Comparison of ENCODE assay signal across 8 cellular contexts in the genomic region with DNA sequence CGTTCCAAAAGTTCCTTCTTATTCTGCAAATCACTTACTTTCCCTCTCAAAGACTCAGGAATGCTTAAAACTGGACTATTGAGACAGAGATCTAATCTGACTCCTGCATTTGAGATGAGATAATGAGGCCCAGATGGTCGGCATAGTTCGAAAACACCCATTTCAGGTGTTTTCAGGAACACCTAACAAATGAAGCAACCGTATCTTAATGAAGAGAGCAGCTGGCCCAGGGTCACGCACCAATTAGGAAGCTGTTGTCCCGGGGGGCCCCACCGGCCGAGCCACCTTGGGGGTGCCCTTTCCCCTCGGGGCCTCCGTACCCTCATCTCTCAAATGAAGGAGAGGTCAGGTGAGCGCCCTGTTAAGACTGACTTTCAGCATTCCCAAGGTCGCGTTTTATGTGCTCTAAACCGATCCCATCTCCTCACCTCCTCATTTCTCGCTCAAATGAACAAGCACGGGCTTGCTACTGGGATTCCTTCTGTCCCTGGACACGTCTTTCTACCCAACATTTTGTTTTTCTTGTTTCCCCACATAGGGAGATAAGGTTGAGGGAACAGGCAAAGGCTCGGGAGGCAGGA. TPM values are rescaled to one million over a fixed set of nuclear protein-coding genes. Genes with fewer than 3 reads are reported as not detected.
DNase-seq lines count a peak whose midpoint lies in the region; ATAC-seq and TF ChIP-seq lines count a peak whose summit lies in the region.

No MANE protein-coding gene starts in this region.

- in situ Hi-C loops in astrocyte of the cerebellum (cut with HindIII; ENCODE audit: low sequenced_read_pairs), result no loop called here

- H3K27me3 ChIP-seq in subcutaneous abdominal adipose tissue (ENCODE audit: control insufficient read depth in 5 of 5, insufficient read depth in 4 of 5, low read length in 5 of 5), result no peaks in the 10 kb centered on the region

- peaks cover 0 to 3% of the 10 kb centered on the region in 2 donors for H3K9me3 Mint-ChIP-seq in activated T-cell treated with anti-CD3 and anti-CD28 coated beads, Interleukin-2, amount 50 U/mL, for 72 hours

- H3K4me3 ChIP-seq in astrocyte of the cerebellum (ENCODE audit: low read depth, low read length) (peak overlapping the region; percentile 84), subcutaneous abdominal adipose tissue (ENCODE audit: low read depth in 1 of 5, low read length in 5 of 5) (peak overlapping the region; percentile 84 to 93 (median 85))

- peaks cover 23% of the 10 kb centered on the region for H3K4me1 Mint-ChIP-seq in activated T-cell treated with anti-CD3 and anti-CD28 coated beads, Interleukin-2, amount 50 U/mL, for 72 hours (ENCODE audit: low read depth)

- H3K9me3 ChIP-seq in subcutaneous abdominal adipose tissue (ENCODE audit: control insufficient read depth in 5 of 5, low read length in 5 of 5), result no peaks in the 10 kb centered on the region

- H3K9ac ChIP-seq in subcutaneous abdominal adipose tissue (ENCODE audit: low read length in 5 of 5), result peak overlapping the region; percentile 7 to 88 (median 75)

- peaks cover 2 to 8% of the 10 kb centered on the region in 2 donors for H3K36me3 Mint-ChIP-seq in activated T-cell treated with anti-CD3 and anti-CD28 coated beads, Interleukin-2, amount 50 U/mL, for 72 hours (ENCODE audit: insufficient read depth in 2 of 2)

- peak overlapping the region; percentile 91 to 100 for H3K4me3 Mint-ChIP-seq in activated T-cell treated with anti-CD3 and anti-CD28 coated beads, Interleukin-2, amount 50 U/mL, for 72 hours

- no peak for ATAC-seq in activated T-cell treated with anti-CD3 and anti-CD28 coated beads, Interleukin-2, amount 50 U/mL, for 72 hours (replicated peaks in 1 of 2)
- ATAC-seq in HG03045 (IDR thresholded peaks at IDR 0.05; ENCODE audit: unreplicated experiment), result no peak

- peaks cover 0 to 13% (median 9%) of the 10 kb centered on the region in 5 donors for H3K36me3 ChIP-seq in subcutaneous abdominal adipose tissue (ENCODE audit: control insufficient read depth in 5 of 5, insufficient read depth in 5 of 5, low read length in 5 of 5)

- peaks cover 6 to 40% (median 35%) of the 10 kb centered on the region in 5 donors for H3K4me1 ChIP-seq in subcutaneous abdominal adipose tissue (ENCODE audit: control insufficient read depth in 5 of 5, insufficient read depth in 5 of 5, low read length in 5 of 5)

- DNase-seq in activated T-cell treated with anti-CD3 and anti-CD28 coated beads, Interleukin-2, amount 50 U/mL, for 72 hours, result no peak
- DNase-seq in activated T-cell treated with anti-CD3 and anti-CD28 coated beads, Interleukin-2, amount 50 U/mL, for 1 hour, result no peak
- DNase-seq in astrocyte of the cerebellum (ENCODE audit: low read depth), result no peak
- DNase-seq in iris pigment epithelial cell (ENCODE audit: low read depth), result peak; percentile 13
- DNase-seq in NCI-H2196 (lab: John Stamatoyannopoulos, UW; ENCODE audit: unreplicated experiment), result no peak
- DNase-seq in NCI-H1105 (lab: John Stamatoyannopoulos, UW), result no peak

- peaks cover 15% of the 10 kb centered on the region for H3K27me3 Mint-ChIP-seq in activated T-cell treated with anti-CD3 and anti-CD28 coated beads, Interleukin-2, amount 50 U/mL, for 72 hours (ENCODE audit: low read depth)

- TF ChIP-seq CTCF in astrocyte of the cerebellum (IDR thresholded peaks at IDR 0.05; ENCODE audit: low read depth, low read length, missing control alignments), result no peak

- H3K27ac Mint-ChIP-seq in activated T-cell treated with anti-CD3 and anti-CD28 coated beads, Interleukin-2, amount 50 U/mL, for 72 hours, result peak overlapping the region; percentile 93

- H3K27ac ChIP-seq in subcutaneous abdominal adipose tissue (ENCODE audit: low read depth, low read length), result no peak overlapping the region

RNA-seq across cellular contexts. Expression of gene LRPAP1, which starts 0.8 kb away (rescaled TPM):
- total RNA-seq in activated T-cell treated with anti-CD3 and anti-CD28 coated beads, Interleukin-2, amount 50 U/mL, for 72 hours, result 10 to 100 TPM; 49.7 to 52.7 TPM
